In genomic region chr21:35136586-35137254, GRCh38 we compare ENCODE assay signal across 9 cellular contexts.
A peak's percentile ranks its signal among the peaks of the same experiment; 100 is the strongest.
DNase-seq lines count a peak whose midpoint lies in the region; ATAC-seq and TF ChIP-seq lines count a peak whose summit lies in the region.
"Had no signal": no experiment of that assay in that cellular context is flagged by ENCODE, and none has a peak within 500 bp of the region (broad histone marks: within the 10 kb centered on the region; RNA-seq: fewer than 3 reads in every experiment).

No MANE protein-coding gene starts in this region.

- H3K27ac Mint-ChIP-seq in activated T-helper 1 cell treated with anti-CD3 and anti-CD28 coated beads, Interleukin-12 subunit alpha, Interleukin-12 subunit beta, Interleukin-2, Interleukin-4 antibody, amounts not matched to agents 30 ng/mL and 10 ng/mL and 1 ng/mL, durations not matched to agents 14 hours and 24 hours and 36 hours = peak overlapping the region; percentile 77
- H3K27ac Mint-ChIP-seq in activated T-helper 17 cell treated with anti-CD3 and anti-CD28 coated beads, Interleukin-2, amount 50 U/mL, for 72 hours = no peak overlapping the region

- no peak for TF ChIP-seq POLR2A in stomach (IDR thresholded peaks at IDR 0.05)

- peaks cover 2% of the 10 kb centered on the region for H3K36me3 Mint-ChIP-seq in activated T-helper 1 cell treated with anti-CD3 and anti-CD28 coated beads, Interleukin-12 subunit alpha, Interleukin-12 subunit beta, Interleukin-2, Interleukin-4 antibody, amounts not matched to agents 30 ng/mL and 10 ng/mL and 1 ng/mL, durations not matched to agents 14 hours and 24 hours and 36 hours (ENCODE audit: low read depth)
- no peaks in the 10 kb centered on the region for H3K36me3 Mint-ChIP-seq in activated T-helper 17 cell treated with anti-CD3 and anti-CD28 coated beads, Interleukin-2, amount 50 U/mL, for 72 hours (ENCODE audit: low read depth)

- no peaks in the 10 kb centered on the region for H3K36me3 ChIP-seq in stomach

- H3K4me1 ChIP-seq in stomach = peaks cover 0 to 19% (median 2%) of the 10 kb centered on the region in 4 donors

- H3K9me3 Mint-ChIP-seq in activated T-helper 1 cell treated with anti-CD3 and anti-CD28 coated beads, Interleukin-12 subunit alpha, Interleukin-12 subunit beta, Interleukin-2, Interleukin-4 antibody, amounts not matched to agents 30 ng/mL and 10 ng/mL and 1 ng/mL, durations not matched to agents 14 hours and 24 hours and 36 hours = peaks cover 3% of the 10 kb centered on the region
- H3K9me3 Mint-ChIP-seq in activated T-helper 17 cell treated with anti-CD3 and anti-CD28 coated beads, Interleukin-2, amount 50 U/mL, for 72 hours = no peaks in the 10 kb centered on the region

- no peaks in the 10 kb centered on the region for H3K27me3 ChIP-seq in stomach

- peak overlapping the region in 2 of 5 donors; percentile 16 to 47 for H3K27ac ChIP-seq in stomach

- no peak for ATAC-seq in activated T-helper 17 cell treated with anti-CD3 and anti-CD28 coated beads, Interleukin-2, amount 50 U/mL, for 72 hours (replicated peaks)
- ATAC-seq in HG03378 (IDR thresholded peaks at IDR 0.05; ENCODE audit: unreplicated experiment) = no peak

- no peak overlapping the region for H3K4me3 Mint-ChIP-seq in activated T-helper 1 cell treated with anti-CD3 and anti-CD28 coated beads, Interleukin-12 subunit alpha, Interleukin-12 subunit beta, Interleukin-2, Interleukin-4 antibody, amounts not matched to agents 30 ng/mL and 10 ng/mL and 1 ng/mL, durations not matched to agents 14 hours and 24 hours and 36 hours
- no peak overlapping the region for H3K4me3 Mint-ChIP-seq in activated T-helper 17 cell treated with anti-CD3 and anti-CD28 coated beads, Interleukin-2, amount 50 U/mL, for 72 hours

- no peak for TF ChIP-seq CTCF in stomach (IDR thresholded peaks at IDR 0.05)

- H3K4me3 ChIP-seq in stomach = no peak overlapping the region

- intact Hi-C loops in activated T-helper 1 cell treated with anti-CD3 and anti-CD28 coated beads, Interleukin-12 subunit alpha, Interleukin-12 subunit beta, Interleukin-2, Interleukin-4 antibody, amounts not matched to agents 30 ng/mL and 10 ng/mL and 1 ng/mL, durations not matched to agents 14 hours and 24 hours and 36 hours (cut with micrococcal nuclease) = loop anchor here (5.0 kb wide), 1 partner anchor 329 kb away; no protein-coding TSS in a partner anchor
- intact Hi-C loops in stomach (cut with DNase I; ENCODE audit: low total_unique reads) = no loop called here

- peaks cover 27% of the 10 kb centered on the region for H3K4me1 Mint-ChIP-seq in activated T-helper 1 cell treated with anti-CD3 and anti-CD28 coated beads, Interleukin-12 subunit alpha, Interleukin-12 subunit beta, Interleukin-2, Interleukin-4 antibody, amounts not matched to agents 30 ng/mL and 10 ng/mL and 1 ng/mL, durations not matched to agents 14 hours and 24 hours and 36 hours (ENCODE audit: low read depth)
- peaks cover 23% of the 10 kb centered on the region for H3K4me1 Mint-ChIP-seq in activated T-helper 17 cell treated with anti-CD3 and anti-CD28 coated beads, Interleukin-2, amount 50 U/mL, for 72 hours

- TF ChIP-seq EP300 in stomach (IDR thresholded peaks at IDR 0.05) = no peak

- no peaks in the 10 kb centered on the region for H3K27me3 Mint-ChIP-seq in activated T-helper 1 cell treated with anti-CD3 and anti-CD28 coated beads, Interleukin-12 subunit alpha, Interleukin-12 subunit beta, Interleukin-2, Interleukin-4 antibody, amounts not matched to agents 30 ng/mL and 10 ng/mL and 1 ng/mL, durations not matched to agents 14 hours and 24 hours and 36 hours (ENCODE audit: insufficient read depth)
- no peaks in the 10 kb centered on the region for H3K27me3 Mint-ChIP-seq in activated T-helper 17 cell treated with anti-CD3 and anti-CD28 coated beads, Interleukin-2, amount 50 U/mL, for 72 hours

- DNase-seq in HT-29 (ENCODE audit: low spot score) (peak; percentile 27), hepatic stellate cell (ENCODE audit: low spot score) (peak; percentile 46), stomach (peak; percentile 31), DMS53 treated with DMSO at 0.1 percent for 48 hours (lab: John Stamatoyannopoulos, UW; ENCODE audit: unreplicated experiment) (no peak)
- no peak for DNase-seq in activated T-helper 1 cell treated with anti-CD3 and anti-CD28 coated beads, Interleukin-12 subunit alpha, Interleukin-12 subunit beta, Interleukin-2, Interleukin-4 antibody, amounts not matched to agents 30 ng/mL and 10 ng/mL and 1 ng/mL, durations not matched to agents 14 hours and 24 hours and 36 hours (ENCODE audit: low spot score)
- DNase-seq: kidney glomerular epithelial cell, NCI-H1436 had no signal

- no peaks in the 10 kb centered on the region for H3K9me3 ChIP-seq in stomach

- WGBS in stomach, 5 donors = 33 to 47% (median 37%) methylated on average over 1 of the region's 1 CpG

Comparison
In these comparisons a context has a peak if more than half of its experiments do, and no peak if none do; other contexts are left out.
1. DNase-seq: peak in HT-29 (single experiment), hepatic stellate cell (single experiment) and stomach (single experiment); none in activated T-helper 1 cell treated with anti-CD3 and anti-CD28 coated beads, Interleukin-12 subunit alpha, Interleukin-12 subunit beta, Interleukin-2, Interleukin-4 antibody, amounts not matched to agents 30 ng/mL and 10 ng/mL and 1 ng/mL, durations not matched to agents 14 hours and 24 hours and 36 hours (single experiment) and DMS53 treated with DMSO at 0.1 percent for 48 hours (single experiment).